ENCODE assay signal across 20 cellular contexts in the genomic region with DNA sequence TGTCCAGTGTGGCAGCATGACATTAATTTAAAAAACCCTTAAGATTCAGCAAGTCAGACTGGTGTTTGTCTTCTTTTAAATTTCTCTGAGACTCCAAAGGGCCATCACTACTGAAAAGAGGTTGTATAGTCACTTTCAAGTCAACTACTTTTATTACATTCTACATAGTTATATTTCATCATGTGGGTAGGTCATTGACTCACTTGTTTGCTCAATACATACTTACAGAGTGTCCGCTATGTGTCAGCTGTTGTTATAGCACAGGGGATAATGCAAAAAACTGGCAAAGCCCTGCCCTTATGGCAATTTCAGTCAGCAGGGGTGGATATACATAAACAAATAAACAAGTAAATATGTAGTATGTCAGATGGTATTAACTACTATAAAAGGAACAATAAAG. TPM values are rescaled to one million over a fixed set of nuclear protein-coding genes. Genes with fewer than 3 reads are reported as not detected.
"Had no signal": no experiment of that assay in that cellular context is flagged by ENCODE, and none has a peak within 500 bp of the region (broad histone marks: within the 10 kb centered on the region; RNA-seq: fewer than 3 reads in every experiment).

No MANE protein-coding gene starts in this region.

- DNase-seq: activated CD4-positive, alpha-beta memory T cell treated with anti-CD3 and anti-CD28 coated beads, Interleukin-2, amount 10 ng/mL, durations not matched to agents 7 days and 5 days; activated gamma-delta T cell treated with Interleukin-2 at 50 U/mL for 16 hours; activated naive CD8-positive, alpha-beta T cell treated with anti-CD3 and anti-CD28 coated beads for 36 hours; activated T-cell treated with anti-CD3 and anti-CD28 coated beads, Interleukin-2, amount 50 U/mL, for 72 hours; anterior cingulate cortex; endodermal cell; kidney; naive B cell; T-cell; T1000; tibial artery had no signal

- ATAC-seq: activated T-cell treated with anti-CD3 and anti-CD28 coated beads, Interleukin-2, amount 50 U/mL, for 72 hours; gastroesophageal sphincter; T-cell had no signal

- H3K4me3 Mint-ChIP-seq: activated CD4-positive, alpha-beta memory T cell treated with anti-CD3 and anti-CD28 coated beads, Interleukin-2, amount 10 ng/mL, durations not matched to agents 7 days and 5 days; activated naive CD8-positive, alpha-beta T cell treated with anti-CD3 and anti-CD28 coated beads for 36 hours; activated T-cell treated with anti-CD3 and anti-CD28 coated beads, Interleukin-2, amount 50 U/mL, for 72 hours; endodermal cell; mesothelial cell of epicardium; naive B cell; T-cell had no signal

- H3K27ac ChIP-seq: esophagus muscularis mucosa, gastroesophageal sphincter, parathyroid adenoma, tibial artery had no signal

- H3K27ac Mint-ChIP-seq: activated CD4-positive, alpha-beta memory T cell treated with anti-CD3 and anti-CD28 coated beads, Interleukin-2, amount 10 ng/mL, durations not matched to agents 7 days and 5 days; activated naive CD8-positive, alpha-beta T cell treated with anti-CD3 and anti-CD28 coated beads for 36 hours; activated T-cell treated with anti-CD3 and anti-CD28 coated beads, Interleukin-2, amount 50 U/mL, for 72 hours; endodermal cell; mesothelial cell of epicardium; naive B cell; T-cell had no signal

- H3K4me2 ChIP-seq: smooth muscle cell had no signal

- H3K4me1 ChIP-seq: esophagus muscularis mucosa, gastroesophageal sphincter, parathyroid adenoma, tibial artery had no signal

- H3K36me3 Mint-ChIP-seq: activated naive CD8-positive, alpha-beta T cell treated with anti-CD3 and anti-CD28 coated beads for 36 hours; mesothelial cell of epicardium; naive B cell; T-cell had no signal

- H3K4me3 ChIP-seq: esophagus muscularis mucosa, gastroesophageal sphincter, smooth muscle cell, tibial artery had no signal

- H3K27me3 Mint-ChIP-seq: activated CD4-positive, alpha-beta memory T cell treated with anti-CD3 and anti-CD28 coated beads, Interleukin-2, amount 10 ng/mL, durations not matched to agents 7 days and 5 days had no signal

- H3K9me3 ChIP-seq: esophagus muscularis mucosa, gastroesophageal sphincter, tibial artery had no signal

- H3K9me3 Mint-ChIP-seq: activated CD4-positive, alpha-beta memory T cell treated with anti-CD3 and anti-CD28 coated beads, Interleukin-2, amount 10 ng/mL, durations not matched to agents 7 days and 5 days; activated naive CD8-positive, alpha-beta T cell treated with anti-CD3 and anti-CD28 coated beads for 36 hours; activated T-cell treated with anti-CD3 and anti-CD28 coated beads, Interleukin-2, amount 50 U/mL, for 72 hours; endodermal cell; mesothelial cell of epicardium; T-cell had no signal

- FAIRE-seq: kidney had no signal

- H3K4me1 Mint-ChIP-seq: activated CD4-positive, alpha-beta memory T cell treated with anti-CD3 and anti-CD28 coated beads, Interleukin-2, amount 10 ng/mL, durations not matched to agents 7 days and 5 days; activated naive CD8-positive, alpha-beta T cell treated with anti-CD3 and anti-CD28 coated beads for 36 hours; endodermal cell; mesothelial cell of epicardium; naive B cell; T-cell had no signal

RNA-seq across cellular contexts. Expression of a gene that starts 2.5 kb away (rescaled TPM):
- total RNA-seq: activated CD4-positive, alpha-beta memory T cell treated with anti-CD3 and anti-CD28 coated beads, Interleukin-2, amount 10 ng/mL, durations not matched to agents 7 days and 5 days; activated naive CD8-positive, alpha-beta T cell treated with anti-CD3 and anti-CD28 coated beads for 36 hours; activated T-cell treated with anti-CD3 and anti-CD28 coated beads, Interleukin-2, amount 50 U/mL, for 72 hours; chondrocyte; dermis microvascular lymphatic vessel endothelial cell; endodermal cell; esophagus muscularis mucosa; gastroesophageal sphincter; kidney; lower leg skin; mesothelial cell of epicardium; renal cortical epithelial cell; smooth muscle cell; T-cell had no signal
- polyA plus RNA-seq: smooth muscle cell had no signal

RNA-seq across cellular contexts. Expression of a gene that starts 46.5 kb away (rescaled TPM):
- total RNA-seq: activated CD4-positive, alpha-beta memory T cell treated with anti-CD3 and anti-CD28 coated beads, Interleukin-2, amount 10 ng/mL, durations not matched to agents 7 days and 5 days; activated naive CD8-positive, alpha-beta T cell treated with anti-CD3 and anti-CD28 coated beads for 36 hours; activated T-cell treated with anti-CD3 and anti-CD28 coated beads, Interleukin-2, amount 50 U/mL, for 72 hours; chondrocyte; dermis microvascular lymphatic vessel endothelial cell; endodermal cell; kidney; mesothelial cell of epicardium; renal cortical epithelial cell; smooth muscle cell; T-cell had no signal
- polyA plus RNA-seq: smooth muscle cell had no signal

RNA-seq across cellular contexts. Expression of a gene that starts 50.1 kb away (rescaled TPM):
- total RNA-seq: activated CD4-positive, alpha-beta memory T cell treated with anti-CD3 and anti-CD28 coated beads, Interleukin-2, amount 10 ng/mL, durations not matched to agents 7 days and 5 days; activated naive CD8-positive, alpha-beta T cell treated with anti-CD3 and anti-CD28 coated beads for 36 hours; activated T-cell treated with anti-CD3 and anti-CD28 coated beads, Interleukin-2, amount 50 U/mL, for 72 hours; chondrocyte; dermis microvascular lymphatic vessel endothelial cell; endodermal cell; esophagus muscularis mucosa; gastroesophageal sphincter; lower leg skin; mesothelial cell of epicardium; renal cortical epithelial cell; smooth muscle cell; T-cell had no signal
- polyA plus RNA-seq: smooth muscle cell had no signal
